Comparison of ENCODE assay signal across 8 cellular contexts in genomic region chr1:36225298-36225899, GRCh38. TPM values are rescaled to one million over a fixed set of nuclear protein-coding genes. Genes with fewer than 3 reads are reported as not detected.
DNase-seq lines count a peak whose midpoint lies in the region; ATAC-seq and TF ChIP-seq lines count a peak whose summit lies in the region.

No MANE protein-coding gene starts in this region.

- H3K79me2 ChIP-seq in mammary epithelial cell (ENCODE audit: insufficient read depth, low read length): peaks cover 61% of the 10 kb centered on the region

- dilution Hi-C loops in mammary epithelial cell (cut with HindIII; ENCODE audit: low sequenced_read_pairs): loop anchor here (5.0 kb wide), 1 partner anchor 57 kb away; no protein-coding TSS in a partner anchor

- peaks cover 3 to 57% (median 47%) of the 10 kb centered on the region in 9 donors for H3K4me1 ChIP-seq in heart right ventricle
- peaks cover 8% of the 10 kb centered on the region for H3K4me1 ChIP-seq in mammary epithelial cell (ENCODE audit: insufficient read depth, low read length)
- H3K4me1 ChIP-seq in mesodermal cell (ENCODE audit: control insufficient read depth, insufficient read depth, low read length, poor library complexity, severe bottlenecking): peaks cover 15% of the 10 kb centered on the region
- peaks cover 0 to 2% of the 10 kb centered on the region in 2 donors for H3K4me1 ChIP-seq in aorta (ENCODE audit: control insufficient read depth in 1 of 2, insufficient read depth in 2 of 2, low read length in 2 of 2)

- peaks cover 7% of the 10 kb centered on the region for H4K20me1 ChIP-seq in mammary epithelial cell (ENCODE audit: insufficient read depth, low read length)

- H3K27ac ChIP-seq in heart right ventricle (peak overlapping the region; percentile 82 to 99 (median 96)), mammary epithelial cell (ENCODE audit: insufficient read depth, low read depth, low read length) (peak overlapping the region; percentile 98), mesodermal cell (ENCODE audit: low read depth, low read length, severe bottlenecking) (peak overlapping the region; percentile 96), aorta (ENCODE audit: low read depth in 1 of 2, low read length in 2 of 2) (peak overlapping the region in 1 of 2 donors; percentile 73)

- H3K9ac ChIP-seq in mammary epithelial cell (ENCODE audit: insufficient read depth, low read length): peak overlapping the region; percentile 96

- no peak for TF ChIP-seq CTCF in heart right ventricle (IDR thresholded peaks at IDR 0.05)
- TF ChIP-seq CTCF in mammary epithelial cell (conservative IDR thresholded peaks at IDR 0.05 in 1 of 2, IDR thresholded peaks at IDR 0.05 in 1 of 2; ENCODE audit: extremely low read depth in 1 of 2, insufficient read depth in 1 of 2, low read depth in 1 of 2, low read length in 2 of 2): no peak

- H3K27me3 ChIP-seq in heart right ventricle: no peaks in the 10 kb centered on the region
- no peaks in the 10 kb centered on the region for H3K27me3 ChIP-seq in mammary epithelial cell (ENCODE audit: insufficient read depth, low read length)
- no peaks in the 10 kb centered on the region for H3K27me3 ChIP-seq in aorta (ENCODE audit: control insufficient read depth in 1 of 2, insufficient read depth in 2 of 2, low read length in 1 of 2)

- peak overlapping the region; percentile 63 to 88 (median 79) for H3K4me3 ChIP-seq in heart right ventricle
- H3K4me3 ChIP-seq in mammary epithelial cell (replicated peaks in 1 of 3; ENCODE audit: insufficient read depth in 1 of 3, low read depth in 2 of 3, low read length in 3 of 3): peak overlapping the region; percentile 86 to 90 (median 89)
- peak overlapping the region; percentile 94 for H3K4me3 ChIP-seq in mesodermal cell (ENCODE audit: extremely low read depth, insufficient read depth, low read length, poor library complexity, severe bottlenecking)
- H3K4me3 ChIP-seq in aorta (ENCODE audit: low read length in 2 of 2): peak overlapping the region; percentile 58 to 69

- 12% methylated on average over 10 of the region's 10 CpGs for WGBS in heart right ventricle, 2 donors
- WGBS in mammary epithelial cell (ENCODE audit: low coverage, missing lambda C conversion rate): under 1% methylated on average over 10 of the region's 10 CpGs
- 63 to 85% methylated on average over 3 to 7 of the region's 10 CpGs for WGBS in mesodermal cell (ENCODE audit: insufficient coverage in 2 of 2), 2 experiments
- WGBS in aorta, 2 donors: 4 to 6% methylated on average over 10 of the region's 10 CpGs

- H3K4me2 ChIP-seq in mammary epithelial cell (ENCODE audit: insufficient read depth, low read depth, low read length): peak overlapping the region; percentile 91

- TSS peak; percentile 39 for BruUV-seq in mammary epithelial cell (replicated peaks; lab: Mats Ljungman, UMichigan)

- H3K36me3 ChIP-seq in heart right ventricle (peaks cover 0 to 45% (median 4%) of the 10 kb centered on the region in 9 donors), mammary epithelial cell (ENCODE audit: insufficient read depth, low read length) (peaks cover 5% of the 10 kb centered on the region), mesodermal cell (ENCODE audit: control insufficient read depth, insufficient read depth, low read length) (peaks cover 48% of the 10 kb centered on the region), aorta (ENCODE audit: control insufficient read depth in 1 of 2, insufficient read depth in 2 of 2, low read length in 1 of 2) (no peaks in the 10 kb centered on the region)

- DNase-seq in heart right ventricle: no peak
- no peak for DNase-seq in left cardiac atrium
- no peak for DNase-seq in mammary epithelial cell
- DNase-seq in aorta: no peak
- no peak for DNase-seq in GDM1 (lab: John Stamatoyannopoulos, UW)
- no peak for DNase-seq in NCI-H510A treated with DMSO at 0.1 percent for 48 hours (lab: John Stamatoyannopoulos, UW)

- H3K9me3 ChIP-seq in heart right ventricle (no peaks in the 10 kb centered on the region), mammary epithelial cell (replicated peaks; ENCODE audit: insufficient read depth, low read length) (no peaks in the 10 kb centered on the region), mesodermal cell (ENCODE audit: control insufficient read depth, low read length) (no peaks in the 10 kb centered on the region), aorta (ENCODE audit: control insufficient read depth, low read length) (no peaks in the 10 kb centered on the region)

- intact Hi-C loops in heart right ventricle (cut with DNase I): loop anchor here in 6 of 10 donors (2.0 to 10.0 kb wide), 4 partner anchors 53 to 159 kb away; partner anchors contain the start of gene STK40 (in 1 of the 6)
- intact Hi-C loops in left cardiac atrium (cut with DNase I): loop anchor here (5.0 to 10.0 kb wide), 2 partner anchors 37 to 59 kb away; no protein-coding TSS in a partner anchor
- intact Hi-C loops in mammary epithelial cell (cut with micrococcal nuclease): loop anchor here (2.0 to 10.0 kb wide), 2 partner anchors 25 to 59 kb away; no protein-coding TSS in a partner anchor
- intact Hi-C loops in aorta (cut with DNase I): loop anchor here in 1 of 2 donors (2.0 to 10.0 kb wide), 2 partner anchors 59 to 77 kb away; partner anchors contain the start of gene TRAPPC3

- in situ Hi-C loops in mammary epithelial cell (cut with MboI; ENCODE audit: low sequenced_read_pairs in 2 of 2): no loop called here

- ATAC-seq in heart right ventricle: no peak
- ATAC-seq in left cardiac atrium: no peak
- ATAC-seq in aorta (ENCODE audit: low FRiP score): no peak
- no peak for ATAC-seq in GM18861 (IDR thresholded peaks at IDR 0.05; ENCODE audit: unreplicated experiment)

- no peak overlapping the region for H2AFZ ChIP-seq in mammary epithelial cell (ENCODE audit: low read depth, low read length)

- CTCF ChIA-PET in mammary epithelial cell (lab: Charles Lee; ENCODE audit: low non-redundant PET): no interaction called here

RNA-seq across cellular contexts. Expression of gene THRAP3, which starts 1.2 kb away (rescaled TPM):
- 100 to 1,000 TPM in 5 of 10 donors, 10 to 100 TPM in 5; 85.3 to 109 (median 100) TPM for total RNA-seq in heart right ventricle
- 10 to 100 TPM; 22.8 to 35.1 TPM for polyA plus RNA-seq in heart right ventricle
- 10 to 100 TPM; 55.9 to 77.0 TPM for total RNA-seq in left cardiac atrium
- 100 to 1,000 TPM; 106 to 128 TPM for total RNA-seq in mammary epithelial cell
- 53.2 TPM for polyA plus RNA-seq in mammary epithelial cell
- polyA minus RNA-seq in mammary epithelial cell: 71.6 TPM
- polyA plus RNA-seq in mesodermal cell (2013, experiment 1 of 2): 85.5 TPM
- polyA plus RNA-seq in mesodermal cell (2013, experiment 2 of 2): 84.7 TPM
- total RNA-seq in aorta: 10 to 100 TPM; 85.3 to 91.5 TPM
- 10 to 100 TPM; 31.6 to 46.7 TPM for polyA plus RNA-seq in aorta
